Comparison of ENCODE assay signal across 8 cellular contexts in the genomic region with DNA sequence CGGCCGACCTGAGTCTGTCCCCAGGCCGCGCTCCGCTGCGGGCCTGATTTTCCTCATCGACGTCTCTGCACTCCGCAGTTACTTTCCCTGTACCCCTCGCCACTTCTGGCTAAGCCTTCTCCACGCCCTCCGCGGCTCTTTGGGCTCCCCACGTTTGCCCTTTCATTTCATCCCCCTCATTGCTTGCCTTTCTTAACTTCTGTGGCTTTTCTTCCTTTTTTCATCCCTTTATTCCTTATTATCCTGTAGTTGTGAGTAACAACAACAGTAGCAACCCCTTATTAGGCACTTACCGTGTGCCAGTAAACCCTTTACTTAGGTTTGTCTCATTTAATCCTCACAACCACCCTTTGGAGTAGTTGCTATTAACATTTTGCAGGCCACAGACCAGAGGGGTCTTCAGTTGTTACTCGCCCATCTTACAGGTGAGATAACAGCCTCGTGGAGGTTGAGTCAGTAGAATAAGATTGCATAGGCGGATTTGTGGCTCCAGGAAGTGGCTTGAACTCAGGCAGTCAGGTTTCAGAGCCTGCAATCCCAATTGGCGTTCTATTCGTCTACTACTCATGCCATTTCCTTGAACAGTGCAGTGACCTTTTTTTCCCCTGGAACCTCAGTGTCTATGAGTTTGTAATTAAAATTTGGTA. TPM values are rescaled to one million over a fixed set of nuclear protein-coding genes. Genes with fewer than 3 reads are reported as not detected.
A peak's percentile ranks its signal among the peaks of the same experiment; 100 is the strongest.
DNase-seq lines count a peak whose midpoint lies in the region; ATAC-seq, FAIRE-seq and TF ChIP-seq lines count a peak whose summit lies in the region.

No MANE protein-coding gene starts in this region.

- no peaks in the 10 kb centered on the region for H3K36me3 ChIP-seq in HUES48 (ENCODE audit: control insufficient read depth, insufficient read depth, low read length)
- no peaks in the 10 kb centered on the region for H3K36me3 ChIP-seq in esophagus muscularis mucosa
- no peaks in the 10 kb centered on the region for H3K36me3 ChIP-seq in pancreas

- CTCF ChIA-PET in WTC11 (lab: Charles Lee) = interaction anchor here (1.7 kb wide), 1 partner anchor 23 kb away, joined by 9 read pairs; no protein-coding TSS in a partner anchor

- H3K9me3 ChIP-seq in HUES48 (ENCODE audit: control insufficient read depth, insufficient read depth, low read length) (no peaks in the 10 kb centered on the region), esophagus muscularis mucosa (no peaks in the 10 kb centered on the region), pancreas (no peaks in the 10 kb centered on the region)

- WGBS in esophagus muscularis mucosa = under 1% methylated on average over 20 of the region's 20 CpGs
- 0 to 1% methylated on average over 18 to 20 of the region's 20 CpGs for WGBS in pancreas, 2 donors

- H3K4me3 ChIP-seq in HUES48 (ENCODE audit: low read depth, low read length) (peak overlapping the region; percentile 99), esophagus muscularis mucosa (peak overlapping the region; percentile 74 to 99 (median 88)), pancreas (peak overlapping the region; percentile 80 to 98 (median 88))

- peak overlapping the region; percentile 100 for H3K9ac ChIP-seq in HUES48 (ENCODE audit: low read depth, low read length)

- TF ChIP-seq CTCF in WTC11 (IDR thresholded peaks at IDR 0.05) (no peak), esophagus muscularis mucosa (IDR thresholded peaks at IDR 0.05) (no peak), pancreas (IDR thresholded peaks at IDR 0.05) (no peak)

- no peaks in the 10 kb centered on the region for H3K27me3 Mint-ChIP-seq in WTC11 (ENCODE audit: low read depth)

- POLR2A ChIA-PET in WTC11 (lab: Charles Lee) = no interaction called here

- peaks cover 6% of the 10 kb centered on the region for H3K36me3 Mint-ChIP-seq in WTC11

- DNase-seq in EL (peak; percentile 60), WTC11 (ENCODE audit: low spot score) (peak; percentile 38), esophagus muscularis mucosa (ENCODE audit: extremely low spot score) (no peak), pancreas (no peak), posterior vena cava (ENCODE audit: low spot score) (no peak), amniotic stem cell (lab: John Stamatoyannopoulos, UW) (no peak)

- H3K27ac ChIP-seq in HUES48 (ENCODE audit: low read depth, low read length) (peak overlapping the region; percentile 96), esophagus muscularis mucosa (replicated peaks in 1 of 4) (peak overlapping the region; percentile 80 to 95 (median 86)), pancreas (peak overlapping the region; percentile 74 to 90 (median 80))

- peak overlapping the region; percentile 96 for H3K27ac Mint-ChIP-seq in WTC11

- H3K4me1 Mint-ChIP-seq in WTC11 = peaks cover 33% of the 10 kb centered on the region

- TF ChIP-seq EP300 in esophagus muscularis mucosa (IDR thresholded peaks at IDR 0.05) = no peak

- ATAC-seq in GM21390 (IDR thresholded peaks at IDR 0.05; ENCODE audit: unreplicated experiment) = peak; percentile 15
- peak; percentile 4 for ATAC-seq in WTC11
- ATAC-seq in pancreas = peak in 1 of 4 donors; percentile 22

- H3K4me1 ChIP-seq in HUES48 (ENCODE audit: control insufficient read depth, insufficient read depth, low read length) (peaks cover 31% of the 10 kb centered on the region), esophagus muscularis mucosa (peaks cover 27 to 47% (median 39%) of the 10 kb centered on the region in 4 donors), pancreas (peaks cover 16 to 21% (median 16%) of the 10 kb centered on the region in 3 donors)

- H3K4me3 Mint-ChIP-seq in WTC11 = peak overlapping the region; percentile 98

- intact Hi-C loops in esophagus muscularis mucosa (cut with DNase I) (no loop called here), pancreas (cut with DNase I) (no loop called here), posterior vena cava (cut with DNase I) (no loop called here)

- H3K27me3 ChIP-seq in HUES48 (ENCODE audit: control insufficient read depth, insufficient read depth, low read length) (no peaks in the 10 kb centered on the region), esophagus muscularis mucosa (no peaks in the 10 kb centered on the region), pancreas (no peaks in the 10 kb centered on the region)

- no peaks in the 10 kb centered on the region for H3K9me3 Mint-ChIP-seq in WTC11

- FAIRE-seq in pancreas (lab: Jason Lieb, UNC) = no peak

- TF ChIP-seq POLR2A in esophagus muscularis mucosa (IDR thresholded peaks at IDR 0.05; ENCODE audit: low read depth) = no peak

TF ChIP-seq in WTC11, 78 proteins besides CTCF, POLR2A, EP300 and RAD21:
- TF ChIP-seq ETV6 (CRISPR knock-in tag; IDR thresholded peaks at IDR 0.05) (0 out of 2 replicates have a peak, but pooled peaks have one; percentile 11), GTF2I (CRISPR knock-in tag; conservative IDR thresholded peaks at IDR 0.05) (no peak), FOXP1 (CRISPR knock-in tag; IDR thresholded peaks at IDR 0.05; ENCODE audit: borderline replicate concordance) (0 out of 2 replicates have a peak, but pooled peaks have one; percentile 36), EMX1 (CRISPR knock-in tag; IDR thresholded peaks at IDR 0.05) (0 out of 2 replicates have a peak, but pooled peaks have one; percentile 62)
- TF ChIP-seq, protein P1, sequence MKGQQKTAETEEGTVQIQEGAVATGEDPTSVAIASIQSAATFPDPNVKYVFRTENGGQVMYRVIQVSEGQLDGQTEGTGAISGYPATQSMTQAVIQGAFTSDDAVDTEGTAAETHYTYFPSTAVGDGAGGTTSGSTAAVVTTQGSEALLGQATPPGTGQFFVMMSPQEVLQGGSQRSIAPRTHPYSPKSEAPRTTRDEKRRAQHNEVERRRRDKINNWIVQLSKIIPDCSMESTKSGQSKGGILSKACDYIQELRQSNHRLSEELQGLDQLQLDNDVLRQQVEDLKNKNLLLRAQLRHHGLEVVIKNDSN (CRISPR knock-in tag; IDR thresholded peaks at IDR 0.05) = 0 out of 2 replicates have a peak, but pooled peaks have one; percentile 3
TF ChIP-seq in WTC11: peak in this region for 4.

RNA-seq across cellular contexts. Expression of a gene that starts 0.7 kb away (rescaled TPM):
- 98.2 to 117 TPM (median 107 TPM) in 3 replicates for total RNA-seq in WTC11 (2021)
- total RNA-seq in esophagus muscularis mucosa = 10 to 100 TPM; 28.1 to 38.6 (median 29.9) TPM
- 10 to 100 TPM; 11.8 to 22.5 (median 19.6) TPM for total RNA-seq in pancreas
- 10 to 100 TPM; 33.8 to 39.3 TPM for polyA plus RNA-seq in pancreas
- 10 to 100 TPM; 41.7 to 49.9 TPM for total RNA-seq in posterior vena cava

Comparison
In these comparisons a context has a peak if more than half of its experiments do, and no peak if none do; other contexts are left out.
1. DNase-seq: peak in EL (single experiment) and WTC11 (single experiment); none in esophagus muscularis mucosa (single experiment), pancreas (0 of 6), posterior vena cava (single experiment) and amniotic stem cell (single experiment).
2. Peak in every context shown above with its lines, with median percentiles within 50 percentile points of each other: H3K27ac ChIP-seq and H3K4me3 ChIP-seq.